In the genomic region with DNA sequence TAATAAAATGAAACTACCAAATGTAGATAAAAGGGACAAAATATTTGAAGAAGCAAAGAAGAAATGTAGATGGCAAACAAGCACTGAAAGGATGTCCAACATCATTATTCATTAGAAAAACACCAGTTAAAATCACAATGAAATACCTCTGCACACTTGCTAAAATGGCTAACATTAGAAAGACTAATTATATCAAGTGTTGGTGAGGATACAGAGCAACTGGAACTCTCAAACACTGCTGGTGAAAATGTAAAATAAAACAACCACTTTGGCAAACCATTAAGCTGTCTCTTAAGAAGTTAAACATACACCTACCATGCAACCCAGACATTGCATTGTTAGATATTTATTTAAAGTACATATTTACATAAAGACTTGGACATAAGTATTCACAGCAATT, we compare ENCODE assay signal across 1 cellular context.
TF ChIP-seq lines count a peak whose summit lies in the region.

No MANE protein-coding gene starts in this region.

TF ChIP-seq in HCT116, 20 proteins besides CTCF, POLR2A, EP300 and RAD21 (continued from another document):
- TF ChIP-seq, protein P1, sequence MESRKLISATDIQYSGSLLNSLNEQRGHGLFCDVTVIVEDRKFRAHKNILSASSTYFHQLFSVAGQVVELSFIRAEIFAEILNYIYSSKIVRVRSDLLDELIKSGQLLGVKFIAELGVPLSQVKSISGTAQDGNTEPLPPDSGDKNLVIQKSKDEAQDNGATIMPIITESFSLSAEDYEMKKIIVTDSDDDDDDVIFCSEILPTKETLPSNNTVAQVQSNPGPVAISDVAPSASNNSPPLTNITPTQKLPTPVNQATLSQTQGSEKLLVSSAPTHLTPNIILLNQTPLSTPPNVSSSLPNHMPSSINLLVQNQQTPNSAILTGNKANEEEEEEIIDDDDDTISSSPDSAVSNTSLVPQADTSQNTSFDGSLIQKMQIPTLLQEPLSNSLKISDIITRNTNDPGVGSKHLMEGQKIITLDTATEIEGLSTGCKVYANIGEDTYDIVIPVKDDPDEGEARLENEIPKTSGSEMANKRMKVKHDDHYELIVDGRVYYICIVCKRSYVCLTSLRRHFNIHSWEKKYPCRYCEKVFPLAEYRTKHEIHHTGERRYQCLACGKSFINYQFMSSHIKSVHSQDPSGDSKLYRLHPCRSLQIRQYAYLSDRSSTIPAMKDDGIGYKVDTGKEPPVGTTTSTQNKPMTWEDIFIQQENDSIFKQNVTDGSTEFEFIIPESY (IDR thresholded peaks at IDR 0.05; ENCODE audit: extremely low read depth, insufficient replicate concordance, low read length) = no peak
- TF ChIP-seq ELF1 (IDR thresholded peaks at IDR 0.05; ENCODE audit: borderline replicate concordance, low read depth) (no peak), CEBPB (IDR thresholded peaks at IDR 0.05; ENCODE audit: low read depth) (no peak)
- TF ChIP-seq, protein P2, sequence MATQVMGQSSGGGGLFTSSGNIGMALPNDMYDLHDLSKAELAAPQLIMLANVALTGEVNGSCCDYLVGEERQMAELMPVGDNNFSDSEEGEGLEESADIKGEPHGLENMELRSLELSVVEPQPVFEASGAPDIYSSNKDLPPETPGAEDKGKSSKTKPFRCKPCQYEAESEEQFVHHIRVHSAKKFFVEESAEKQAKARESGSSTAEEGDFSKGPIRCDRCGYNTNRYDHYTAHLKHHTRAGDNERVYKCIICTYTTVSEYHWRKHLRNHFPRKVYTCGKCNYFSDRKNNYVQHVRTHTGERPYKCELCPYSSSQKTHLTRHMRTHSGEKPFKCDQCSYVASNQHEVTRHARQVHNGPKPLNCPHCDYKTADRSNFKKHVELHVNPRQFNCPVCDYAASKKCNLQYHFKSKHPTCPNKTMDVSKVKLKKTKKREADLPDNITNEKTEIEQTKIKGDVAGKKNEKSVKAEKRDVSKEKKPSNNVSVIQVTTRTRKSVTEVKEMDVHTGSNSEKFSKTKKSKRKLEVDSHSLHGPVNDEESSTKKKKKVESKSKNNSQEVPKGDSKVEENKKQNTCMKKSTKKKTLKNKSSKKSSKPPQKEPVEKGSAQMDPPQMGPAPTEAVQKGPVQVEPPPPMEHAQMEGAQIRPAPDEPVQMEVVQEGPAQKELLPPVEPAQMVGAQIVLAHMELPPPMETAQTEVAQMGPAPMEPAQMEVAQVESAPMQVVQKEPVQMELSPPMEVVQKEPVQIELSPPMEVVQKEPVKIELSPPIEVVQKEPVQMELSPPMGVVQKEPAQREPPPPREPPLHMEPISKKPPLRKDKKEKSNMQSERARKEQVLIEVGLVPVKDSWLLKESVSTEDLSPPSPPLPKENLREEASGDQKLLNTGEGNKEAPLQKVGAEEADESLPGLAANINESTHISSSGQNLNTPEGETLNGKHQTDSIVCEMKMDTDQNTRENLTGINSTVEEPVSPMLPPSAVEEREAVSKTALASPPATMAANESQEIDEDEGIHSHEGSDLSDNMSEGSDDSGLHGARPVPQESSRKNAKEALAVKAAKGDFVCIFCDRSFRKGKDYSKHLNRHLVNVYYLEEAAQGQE (IDR thresholded peaks at IDR 0.05; ENCODE audit: low read depth) = no peak
- TF ChIP-seq, protein P3, sequence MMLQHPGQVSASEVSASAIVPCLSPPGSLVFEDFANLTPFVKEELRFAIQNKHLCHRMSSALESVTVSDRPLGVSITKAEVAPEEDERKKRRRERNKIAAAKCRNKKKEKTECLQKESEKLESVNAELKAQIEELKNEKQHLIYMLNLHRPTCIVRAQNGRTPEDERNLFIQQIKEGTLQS (IDR thresholded peaks at IDR 0.05) = no peak
